ENCODE assay signal across 8 cellular contexts in the genomic region with DNA sequence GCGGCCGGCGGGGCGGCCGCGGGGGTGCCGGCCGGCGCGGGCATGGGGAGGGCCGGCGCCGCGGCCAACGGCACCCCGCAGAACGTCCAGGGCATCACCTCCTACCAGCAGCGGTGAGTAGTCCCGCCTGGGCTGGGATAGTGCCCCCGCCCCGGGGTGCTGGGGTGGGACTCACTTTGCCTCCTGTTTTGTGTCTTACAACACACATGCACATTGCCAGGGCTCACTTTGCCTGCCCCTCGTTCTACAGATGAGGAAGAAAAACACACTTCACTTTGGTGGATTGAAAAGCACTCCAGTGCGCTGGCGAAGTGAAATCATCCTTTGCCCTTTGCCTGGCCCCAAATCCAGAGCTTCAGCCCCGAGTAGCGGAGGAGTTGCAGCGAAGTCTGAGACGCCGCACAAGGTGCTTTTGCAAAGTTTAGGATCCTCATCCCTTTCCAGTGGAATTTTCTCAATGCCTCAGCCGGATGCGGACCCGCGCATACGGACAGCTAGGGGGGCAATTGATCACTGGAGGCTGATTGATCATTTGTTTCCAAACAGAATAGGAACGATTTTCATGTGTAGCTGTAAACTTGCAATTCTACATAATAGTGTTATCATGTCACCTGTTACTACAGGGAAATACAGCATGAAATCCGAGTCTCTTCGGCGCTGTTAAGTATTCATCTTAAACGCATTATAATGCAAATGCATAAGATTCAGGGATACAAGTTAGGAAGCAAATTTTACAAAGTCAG.
DNase-seq lines count a peak whose midpoint lies in the region; ATAC-seq and TF ChIP-seq lines count a peak whose summit lies in the region.

No MANE protein-coding gene starts in this region.

- no peaks in the 10 kb centered on the region for H3K9me3 ChIP-seq in muscle layer of colon (ENCODE audit: low read length)
- no peaks in the 10 kb centered on the region for H3K9me3 ChIP-seq in MM.1S (replicated peaks; ENCODE audit: insufficient read depth, low read length)

- peaks cover 13% of the 10 kb centered on the region for H3K4me1 Mint-ChIP-seq in stimulated activated naive CD8-positive, alpha-beta T cell treated with anti-CD3 and anti-CD28 coated beads, Interleukin-15, Interleukin-2, amounts not matched to agents 100 ng/mL and 50 ng/mL, for 24 hours (ENCODE audit: low read depth)

- H3K79me2 ChIP-seq in MM.1S (ENCODE audit: low read length) = no peaks in the 10 kb centered on the region

- H3K4me2 ChIP-seq in MM.1S (ENCODE audit: low read depth, low read length) = no peak overlapping the region

- peaks cover 20% of the 10 kb centered on the region for H3K4me1 ChIP-seq in muscle layer of colon (ENCODE audit: insufficient read depth, low read length)
- H3K4me1 ChIP-seq in MM.1S (ENCODE audit: low read length) = no peaks in the 10 kb centered on the region

- TF ChIP-seq CTCF in cardiac fibroblast (IDR thresholded peaks at IDR 0.05; ENCODE audit: low read depth, low read length) (no peak), MM.1S (IDR thresholded peaks at IDR 0.05; ENCODE audit: low read length) (no peak)

- no peak overlapping the region for H2AFZ ChIP-seq in MM.1S (ENCODE audit: low read length)

- DNase-seq in stimulated activated naive CD8-positive, alpha-beta T cell treated with anti-CD3 and anti-CD28 coated beads, Interleukin-15, Interleukin-2, amounts not matched to agents 100 U/mL and 50 U/mL, for 24 hours = no peak
- DNase-seq in cardiac fibroblast (ENCODE audit: low read depth in 2 of 2) (peak in 1 of 2 donors; percentile 13), MM.1S (no peak)
- no peak for DNase-seq in activated T-cell treated with anti-CD3 and anti-CD28 coated beads, Interleukin-2, amount 50 U/mL, for 48 hours
- no peak for DNase-seq in activated CD4-positive, CD25-positive, alpha-beta regulatory T cell (lab: John Stamatoyannopoulos, UW)

- no peaks in the 10 kb centered on the region for H3F3A ChIP-seq in MM.1S (ENCODE audit: insufficient read depth, low read length)

- H3K9me2 ChIP-seq in MM.1S (replicated peaks; ENCODE audit: insufficient read depth, low read length) = no peaks in the 10 kb centered on the region

- no peaks in the 10 kb centered on the region for H3K9me3 Mint-ChIP-seq in stimulated activated naive CD8-positive, alpha-beta T cell treated with anti-CD3 and anti-CD28 coated beads, Interleukin-15, Interleukin-2, amounts not matched to agents 100 ng/mL and 50 ng/mL, for 24 hours

- H3K27me3 ChIP-seq in muscle layer of colon (ENCODE audit: control insufficient read depth in 1 of 2, insufficient read depth in 2 of 2, low read length in 2 of 2) (peaks cover 6 to 9% of the 10 kb centered on the region in 2 donors), MM.1S (replicated peaks; ENCODE audit: insufficient read depth, low read length) (no peaks in the 10 kb centered on the region)

- H3K4me3 Mint-ChIP-seq in stimulated activated naive CD8-positive, alpha-beta T cell treated with anti-CD3 and anti-CD28 coated beads, Interleukin-15, Interleukin-2, amounts not matched to agents 100 ng/mL and 50 ng/mL, for 24 hours = peak overlapping the region; percentile 17

- H3K27ac Mint-ChIP-seq in stimulated activated naive CD8-positive, alpha-beta T cell treated with anti-CD3 and anti-CD28 coated beads, Interleukin-15, Interleukin-2, amounts not matched to agents 100 ng/mL and 50 ng/mL, for 24 hours = no peak overlapping the region

- peaks cover 71% of the 10 kb centered on the region for H3K27me3 Mint-ChIP-seq in stimulated activated naive CD8-positive, alpha-beta T cell treated with anti-CD3 and anti-CD28 coated beads, Interleukin-15, Interleukin-2, amounts not matched to agents 100 ng/mL and 50 ng/mL, for 24 hours

- no peaks in the 10 kb centered on the region for H3K36me3 Mint-ChIP-seq in stimulated activated naive CD8-positive, alpha-beta T cell treated with anti-CD3 and anti-CD28 coated beads, Interleukin-15, Interleukin-2, amounts not matched to agents 100 ng/mL and 50 ng/mL, for 24 hours (ENCODE audit: low read depth)

- ATAC-seq in stimulated activated naive CD8-positive, alpha-beta T cell treated with anti-CD3 and anti-CD28 coated beads, Interleukin-15, Interleukin-2, amounts not matched to agents 100 U/mL and 50 U/mL, for 24 hours = no peak
- ATAC-seq in GM21825 (IDR thresholded peaks at IDR 0.05; ENCODE audit: unreplicated experiment) = no peak

- H3K9ac ChIP-seq in muscle layer of colon (ENCODE audit: low read length) (no peak overlapping the region), MM.1S (ENCODE audit: low read length) (no peak overlapping the region)

- H4K20me1 ChIP-seq in MM.1S (ENCODE audit: insufficient read depth, low read length) = no peaks in the 10 kb centered on the region

- H3K4me3 ChIP-seq in cardiac fibroblast (replicated peaks in 1 of 2; ENCODE audit: low read depth in 2 of 2, low read length in 2 of 2) (peak overlapping the region; percentile 23 to 46), muscle layer of colon (ENCODE audit: low read depth in 1 of 2, low read length in 2 of 2) (peak overlapping the region; percentile 31 to 59), MM.1S (ENCODE audit: low read length) (no peak overlapping the region)

- H3K27ac ChIP-seq in muscle layer of colon (ENCODE audit: low read depth, low read length) = no peak overlapping the region
- no peak overlapping the region for H3K27ac ChIP-seq in MM.1S (ENCODE audit: low read length)

- no peaks in the 10 kb centered on the region for H3K36me3 ChIP-seq in muscle layer of colon (ENCODE audit: insufficient read depth, low read length)
- no peaks in the 10 kb centered on the region for H3K36me3 ChIP-seq in MM.1S (replicated peaks; ENCODE audit: insufficient read depth, low read length)
